ENCODE assay signal across 30 cellular contexts in the genomic region with DNA sequence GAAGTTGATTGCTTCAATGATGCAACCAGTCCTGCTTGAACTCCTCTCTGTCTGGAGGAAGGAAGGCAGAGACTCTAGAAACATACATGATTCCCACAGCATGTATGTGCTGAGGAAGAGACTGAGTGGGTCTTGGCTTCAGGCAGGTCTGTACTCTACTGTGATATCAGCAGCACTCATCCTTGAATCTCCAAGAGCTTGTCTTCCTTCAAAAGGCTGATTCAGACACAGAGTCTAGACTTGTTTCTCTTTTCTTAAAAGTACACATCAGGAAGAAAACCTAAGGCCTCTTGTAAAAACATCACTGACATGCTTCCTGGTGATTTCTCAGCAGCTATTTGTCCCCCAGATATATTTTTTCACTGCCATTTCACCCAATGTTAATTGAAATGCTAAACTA.
"Had no signal": no experiment of that assay in that cellular context is flagged by ENCODE, and none has a peak within 500 bp of the region (broad histone marks: within the 10 kb centered on the region; RNA-seq: fewer than 3 reads in every experiment).

No MANE protein-coding gene starts in this region.

- H3K4me1 Mint-ChIP-seq: immature natural killer cell; naive thymus-derived CD8-positive, alpha-beta T cell; stimulated activated effector memory CD8-positive, alpha-beta T cell treated with anti-CD3 and anti-CD28 coated beads, Interleukin-12 subunit alpha, Interleukin-12 subunit beta, amount 100 ng/mL, for 72 hours had no signal

- H3K4me3 ChIP-seq: left lung, lower lobe of right lung, neural progenitor cell, ovary, skin epidermis, spleen, suprapubic skin, thoracic aorta, tibial artery, uterus had no signal

- FAIRE-seq: islet of Langerhans, kidney had no signal

- H3K36me3 Mint-ChIP-seq: immature natural killer cell; naive thymus-derived CD8-positive, alpha-beta T cell; neural progenitor cell; stimulated activated effector memory CD8-positive, alpha-beta T cell treated with anti-CD3 and anti-CD28 coated beads, Interleukin-12 subunit alpha, Interleukin-12 subunit beta, amount 100 ng/mL, for 72 hours; type B pancreatic cell had no signal

- H3K4me1 ChIP-seq: left lung, spleen, uterus had no signal

- H3K27me3 ChIP-seq: left lung, neural progenitor cell, neutrophil, ovary, spleen, suprapubic skin, tibial artery, uterus had no signal

- H3K36me3 ChIP-seq: left lung, lower lobe of right lung, neural progenitor cell, neutrophil, ovary, spleen, suprapubic skin, thoracic aorta, tibial artery, uterus had no signal

- DNase-seq: hypothalamus; immature natural killer cell; kidney; left colon; left lung; lower lobe of right lung; mammary epithelial cell; mesenchymal stem cell; naive thymus-derived CD8-positive, alpha-beta T cell; occipital lobe; ovary; retina; right cardiac atrium; spleen; stimulated activated CD4-positive, alpha-beta T cell treated with anti-CD3 and anti-CD28 coated beads, Interleukin-4, amount 100 ng/mL, for 24 hours; stimulated activated naive CD4-positive, alpha-beta T cell; tibial artery; uterus had no signal

- ATAC-seq: left colon; left lung; lower lobe of right lung; naive thymus-derived CD8-positive, alpha-beta T cell; right cardiac atrium; sciatic nerve; stimulated activated effector memory CD8-positive, alpha-beta T cell treated with anti-CD3 and anti-CD28 coated beads, Interleukin-12 subunit alpha, Interleukin-12 subunit beta, amount 100 ng/mL, for 72 hours had no signal

- H3K9me3 ChIP-seq: left lung, lower lobe of right lung, neutrophil, ovary, spleen, suprapubic skin, thoracic aorta, tibial artery, uterus had no signal

- H3K27me3 Mint-ChIP-seq: progenitor cell of endocrine pancreas, type B pancreatic cell had no signal

- H3K27ac Mint-ChIP-seq: immature natural killer cell; naive thymus-derived CD8-positive, alpha-beta T cell; nephron; neural progenitor cell; progenitor cell of endocrine pancreas; stimulated activated effector memory CD8-positive, alpha-beta T cell treated with anti-CD3 and anti-CD28 coated beads, Interleukin-12 subunit alpha, Interleukin-12 subunit beta, amount 100 ng/mL, for 72 hours; stimulated activated naive CD8-positive, alpha-beta T cell treated with anti-CD3 and anti-CD28 coated beads, Interleukin-15, Interleukin-2, amounts not matched to agents 100 ng/mL and 50 ng/mL, for 24 hours; type B pancreatic cell had no signal

- H3K9me3 Mint-ChIP-seq: immature natural killer cell; nephron; neural progenitor cell; stimulated activated effector memory CD8-positive, alpha-beta T cell treated with anti-CD3 and anti-CD28 coated beads, Interleukin-12 subunit alpha, Interleukin-12 subunit beta, amount 100 ng/mL, for 72 hours; stimulated activated naive CD8-positive, alpha-beta T cell treated with anti-CD3 and anti-CD28 coated beads, Interleukin-15, Interleukin-2, amounts not matched to agents 100 ng/mL and 50 ng/mL, for 24 hours; type B pancreatic cell had no signal

- H3K27ac ChIP-seq: left lung, lower lobe of right lung, neural progenitor cell, neutrophil, ovary, skin epidermis, spleen, suprapubic skin, thoracic aorta, tibial artery, uterus had no signal

- H3K4me3 Mint-ChIP-seq: immature natural killer cell; naive thymus-derived CD8-positive, alpha-beta T cell; nephron; neural progenitor cell; stimulated activated effector memory CD8-positive, alpha-beta T cell treated with anti-CD3 and anti-CD28 coated beads, Interleukin-12 subunit alpha, Interleukin-12 subunit beta, amount 100 ng/mL, for 72 hours; stimulated activated naive CD8-positive, alpha-beta T cell treated with anti-CD3 and anti-CD28 coated beads, Interleukin-15, Interleukin-2, amounts not matched to agents 100 ng/mL and 50 ng/mL, for 24 hours; type B pancreatic cell had no signal
